Comparison of ENCODE assay signal across 14 cellular contexts in genomic region chr2:181812106-181812745, GRCh38.
DNase-seq lines count a peak whose midpoint lies in the region; ATAC-seq, FAIRE-seq and TF ChIP-seq lines count a peak whose summit lies in the region.
"Had no signal": no experiment of that assay in that cellular context is flagged by ENCODE, and none has a peak within 500 bp of the region (broad histone marks: within the 10 kb centered on the region; RNA-seq: fewer than 3 reads in every experiment).

No MANE protein-coding gene starts in this region.

- H3K4me1 ChIP-seq in RWPE2 (ENCODE audit: insufficient read depth, poor library complexity, severe bottlenecking) (peaks cover 33% of the 10 kb centered on the region), pancreas (peaks cover 46 to 78% (median 64%) of the 10 kb centered on the region in 3 donors)

- H3K4me3 ChIP-seq in RWPE2 (ENCODE audit: severe bottlenecking) (no peak overlapping the region), pancreas (no peak overlapping the region)

- FAIRE-seq in pancreas (lab: Jason Lieb, UNC) = no peak
- FAIRE-seq: H1 had no signal

- DNase-seq in EL (peak; percentile 25), RWPE2 (ENCODE audit: low spot score) (no peak), dermis microvascular lymphatic vessel endothelial cell (ENCODE audit: low read depth in 2 of 2) (peak; percentile 30 to 69), myocyte (ENCODE audit: low read depth) (peak; percentile 26), pancreas (no peak), GM10248 (ENCODE audit: extremely low spot score) (no peak)
- DNase-seq: activated CD8-positive, alpha-beta T cell treated with anti-CD3 and anti-CD28 coated beads, Interleukin-2, amount 10 ng/mL, durations not matched to agents 7 days and 5 days; foreskin melanocyte; NCI-H2227 treated with DMSO at 0.1 percent for 48 hours; stimulated activated naive B cell treated with anti-CD40 and anti-IgM and Interleukin-4, amounts not matched to agents 10 μg/mL and 1 μg/mL and 100 μg/mL, for 72 hours had no signal

- H3K9me3 ChIP-seq in RWPE2 (ENCODE audit: severe bottlenecking) (no peaks in the 10 kb centered on the region), pancreas (no peaks in the 10 kb centered on the region)

- H3K36me3 ChIP-seq in RWPE2 (ENCODE audit: low read depth) = no peaks in the 10 kb centered on the region
- H3K36me3 ChIP-seq in pancreas = no peaks in the 10 kb centered on the region

- POLR2A ChIA-PET in GM10248 (lab: Yijun Ruan, JAX) = no interaction called here

- ATAC-seq in RWPE2 (ENCODE audit: low read depth) = no peak
- no peak for ATAC-seq in pancreas
- no peak for ATAC-seq in HG03432 (IDR thresholded peaks at IDR 0.05; ENCODE audit: unreplicated experiment)
- no peak for ATAC-seq in HG02798 (IDR thresholded peaks at IDR 0.05; ENCODE audit: poor library complexity, unreplicated experiment)
- ATAC-seq: activated CD8-positive, alpha-beta T cell treated with anti-CD3 and anti-CD28 coated beads, Interleukin-2, amount 10 ng/mL, durations not matched to agents 7 days and 5 days; activated T-helper 17 cell treated with anti-CD3 and anti-CD28 coated beads, Interleukin-2, amount 50 U/mL, for 72 hours; stimulated activated naive B cell treated with anti-CD40 and anti-IgM and Interleukin-4, amounts not matched to agents 10 μg/mL and 1 μg/mL and 100 μg/mL, for 72 hours had no signal

- CTCF ChIA-PET in GM10248 (lab: Yijun Ruan, JAX) = interaction anchor here (0.8 to 1.2 kb wide), 3 partner anchors 16 to 235 kb away, joined by 3 to 4 read pairs (median 3); no protein-coding TSS in a partner anchor

- intact Hi-C loops in pancreas (cut with DNase I) = no loop called here

- WGBS in pancreas, 2 donors = 20 to 29% methylated on average over 2 of the region's 2 CpGs

- TF ChIP-seq CTCF in RWPE2 (IDR thresholded peaks at IDR 0.05; ENCODE audit: poor library complexity, severe bottlenecking) = no peak
- TF ChIP-seq CTCF in pancreas (IDR thresholded peaks at IDR 0.05) = no peak
- no peak for TF ChIP-seq CTCF in GM10248 (IDR thresholded peaks at IDR 0.05; ENCODE audit: control extremely low read depth, extremely low read depth, low read depth, missing control alignments)

- peak overlapping the region; percentile 75 for H3K27ac ChIP-seq in RWPE2 (ENCODE audit: poor library complexity, severe bottlenecking)
- H3K27ac ChIP-seq in pancreas = peak overlapping the region in 2 of 4 donors; percentile 89 to 91

- H3K27me3 ChIP-seq in RWPE2 (ENCODE audit: insufficient read depth, poor library complexity, severe bottlenecking) (no peaks in the 10 kb centered on the region), pancreas (no peaks in the 10 kb centered on the region)

Comparison
In these comparisons a context has a peak if more than half of its experiments do, and no peak if none do; other contexts are left out.
1. DNase-seq: peak in EL (single experiment), dermis microvascular lymphatic vessel endothelial cell (2 of 2) and myocyte (single experiment); none in RWPE2 (single experiment), pancreas (0 of 6) and GM10248 (single experiment).